Comparison of ENCODE assay signal across 15 cellular contexts in the genomic region with DNA sequence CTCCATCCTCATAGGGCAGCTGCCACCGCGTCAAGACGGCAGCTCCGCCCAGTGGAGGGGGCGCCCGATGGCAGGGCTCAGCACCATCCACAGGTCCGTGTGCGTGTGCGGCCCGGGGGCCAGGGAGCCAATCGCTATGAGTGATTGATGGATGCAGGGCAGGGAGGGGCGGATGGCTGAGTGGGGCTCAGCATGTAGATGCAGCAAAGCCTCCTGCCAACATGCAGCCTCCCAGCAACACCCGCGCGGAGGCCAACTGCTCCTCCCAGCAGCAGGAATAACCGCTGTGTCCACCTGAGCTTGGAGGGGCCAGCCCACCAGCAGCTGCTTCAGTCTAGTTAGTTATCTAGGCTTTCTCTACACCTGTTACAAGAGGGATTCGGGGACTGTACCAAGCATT.
DNase-seq lines count a peak whose midpoint lies in the region; ATAC-seq lines count a peak whose summit lies in the region.
"Had no signal": no experiment of that assay in that cellular context is flagged by ENCODE, and none has a peak within 500 bp of the region (broad histone marks: within the 10 kb centered on the region; RNA-seq: fewer than 3 reads in every experiment).

No MANE protein-coding gene starts in this region.

- in situ Hi-C loops in G401 (cut with HindIII; ENCODE audit: low sequenced_read_pairs), result no loop called here

- ATAC-seq in GM19035 (IDR thresholded peaks at IDR 0.05; ENCODE audit: unreplicated experiment), result no peak

- DNase-seq in NCI-H82 (lab: John Stamatoyannopoulos, UW) (peak; percentile 19), NCI-H82 treated with DMSO at 0.1 percent for 48 hours (lab: John Stamatoyannopoulos, UW; ENCODE audit: unreplicated experiment) (no peak), G401 (ENCODE audit: low spot score) (peak; percentile 18), cerebellar cortex (ENCODE audit: low spot score) (peak; percentile 8), islet precursor cell (peak; percentile 46), UCSD-AML1 (lab: John Stamatoyannopoulos, UW; ENCODE audit: unreplicated experiment) (no peak)
- no peak for DNase-seq in effector CD8-positive, alpha-beta T cell (lab: John Stamatoyannopoulos, UW)
- DNase-seq: Caco-2; CD4-positive, CD25-positive, alpha-beta regulatory T cell; CD8-positive, alpha-beta memory T cell; GF-D8; GOT3; H9; IMR-90 had no signal

Comparison
In these comparisons a context has a peak if more than half of its experiments do, and no peak if none do; other contexts are left out.
1. DNase-seq: peak in NCI-H82 (single experiment), G401 (single experiment), cerebellar cortex (single experiment) and islet precursor cell (single experiment); none in NCI-H82 treated with DMSO at 0.1 percent for 48 hours (single experiment), effector CD8-positive, alpha-beta T cell (single experiment) and UCSD-AML1 (single experiment).